15 cellular contexts compared by ENCODE assay signal in the genomic region with DNA sequence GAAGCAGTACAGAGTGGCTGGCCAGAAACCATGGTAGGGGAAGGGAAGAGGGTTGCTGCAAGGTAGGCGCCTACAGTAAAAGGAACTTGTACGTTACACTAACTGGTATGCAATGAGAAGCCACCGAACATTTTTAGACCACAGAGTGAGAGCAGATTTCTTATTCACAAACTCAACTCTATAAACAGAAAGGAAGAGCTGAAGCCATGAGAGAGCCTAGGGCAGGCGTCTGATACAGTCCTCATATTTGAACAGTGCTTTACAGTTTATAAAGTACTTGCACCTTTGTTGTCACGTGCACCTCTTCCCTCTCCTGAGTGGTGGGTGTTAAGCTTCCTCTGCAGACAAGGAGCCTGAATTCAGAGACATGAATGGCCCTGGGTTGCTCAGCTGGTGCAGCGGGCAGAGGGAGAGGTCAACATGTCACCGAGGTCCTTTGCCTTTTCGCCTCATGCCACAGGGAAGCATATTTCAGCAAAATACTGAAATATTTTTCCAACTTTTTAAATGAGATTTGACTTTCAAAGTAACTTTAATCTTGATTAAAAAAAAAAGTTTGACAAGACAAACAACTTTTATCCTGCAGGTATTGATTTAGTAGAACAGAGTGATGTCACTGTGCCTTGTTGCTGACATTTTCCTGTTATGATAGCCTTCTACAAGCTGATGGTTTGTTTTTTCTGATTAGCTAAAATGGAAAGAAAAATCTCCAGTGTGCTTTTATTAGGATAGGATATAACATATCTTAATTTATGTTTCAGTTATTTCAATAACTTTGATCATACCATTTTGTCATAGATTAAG. TPM values are rescaled to one million over a fixed set of nuclear protein-coding genes. Genes with fewer than 3 reads are reported as not detected.
A peak's percentile ranks its signal among the peaks of the same experiment; 100 is the strongest.
DNase-seq lines count a peak whose midpoint lies in the region; ATAC-seq and TF ChIP-seq lines count a peak whose summit lies in the region.
"Had no signal": no experiment of that assay in that cellular context is flagged by ENCODE, and none has a peak within 500 bp of the region (broad histone marks: within the 10 kb centered on the region; RNA-seq: fewer than 3 reads in every experiment).

No MANE protein-coding gene starts in this region.

- no peaks in the 10 kb centered on the region for H3K9me3 Mint-ChIP-seq in activated CD8-positive, alpha-beta T cell treated with anti-CD3 and anti-CD28 coated beads for 36 hours
- H3K9me3 Mint-ChIP-seq in activated CD8-positive, alpha-beta T cell treated with anti-CD3 and anti-CD28 coated beads, Interleukin-2, amount 10 ng/mL, durations not matched to agents 7 days and 5 days (ENCODE audit: insufficient read depth), result no peaks in the 10 kb centered on the region
- H3K9me3 Mint-ChIP-seq in effector memory CD8-positive, alpha-beta T cell, result no peaks in the 10 kb centered on the region

- H3K27ac ChIP-seq in upper lobe of right lung (no peak overlapping the region), heart right ventricle (no peak overlapping the region)
- H3K27ac ChIP-seq: SJCRH30 had no signal

- peak overlapping the region; percentile 0 for H3K4me3 Mint-ChIP-seq in activated CD8-positive, alpha-beta T cell treated with anti-CD3 and anti-CD28 coated beads for 36 hours
- no peak overlapping the region for H3K4me3 Mint-ChIP-seq in activated CD8-positive, alpha-beta T cell treated with anti-CD3 and anti-CD28 coated beads, Interleukin-2, amount 10 ng/mL, durations not matched to agents 7 days and 5 days
- peak overlapping the region; percentile 30 to 57 for H3K4me3 Mint-ChIP-seq in effector memory CD8-positive, alpha-beta T cell

- H3K27ac Mint-ChIP-seq in activated CD8-positive, alpha-beta T cell treated with anti-CD3 and anti-CD28 coated beads for 36 hours, result no peak overlapping the region
- no peak overlapping the region for H3K27ac Mint-ChIP-seq in activated CD8-positive, alpha-beta T cell treated with anti-CD3 and anti-CD28 coated beads, Interleukin-2, amount 10 ng/mL, durations not matched to agents 7 days and 5 days
- H3K27ac Mint-ChIP-seq in effector memory CD8-positive, alpha-beta T cell, result no peak overlapping the region

- peaks cover 7% of the 10 kb centered on the region for H3K4me1 ChIP-seq in upper lobe of right lung
- peaks cover 0 to 8% (median 7%) of the 10 kb centered on the region in 9 donors for H3K4me1 ChIP-seq in heart right ventricle
- H3K4me1 ChIP-seq: SJCRH30 had no signal

- 80 to 83% methylated on average over 8 of the region's 8 CpGs for WGBS in heart right ventricle, 2 donors

- H3K27me3 Mint-ChIP-seq in activated CD8-positive, alpha-beta T cell treated with anti-CD3 and anti-CD28 coated beads for 36 hours, result peaks cover 4% of the 10 kb centered on the region
- peaks cover 29% of the 10 kb centered on the region for H3K27me3 Mint-ChIP-seq in activated CD8-positive, alpha-beta T cell treated with anti-CD3 and anti-CD28 coated beads, Interleukin-2, amount 10 ng/mL, durations not matched to agents 7 days and 5 days (ENCODE audit: low read depth)
- H3K27me3 Mint-ChIP-seq in effector memory CD8-positive, alpha-beta T cell, result no peaks in the 10 kb centered on the region

- intact Hi-C loops in activated CD8-positive, alpha-beta T cell treated with anti-CD3 and anti-CD28 coated beads for 36 hours (cut with micrococcal nuclease), result no loop called here
- intact Hi-C loops in upper lobe of right lung (cut with DNase I) (no loop called here), heart right ventricle (cut with DNase I) (no loop called here)

- CTCF ChIA-PET in activated CD8-positive, alpha-beta T cell treated with anti-CD3 and anti-CD28 coated beads for 36 hours (lab: Charles Lee), result no interaction called here
- CTCF ChIA-PET in activated CD8-positive, alpha-beta T cell treated with anti-CD3 and anti-CD28 coated beads, Interleukin-2, amount 10 ng/mL, durations not matched to agents 7 days and 5 days (lab: Charles Lee), result interaction anchor here (1.5 kb wide), 1 partner anchor 11 kb away, joined by 4 read pairs; no protein-coding TSS in a partner anchor

- no peak for TF ChIP-seq CTCF in activated CD8-positive, alpha-beta T cell treated with anti-CD3 and anti-CD28 coated beads for 36 hours (IDR thresholded peaks at IDR 0.05)
- no peak for TF ChIP-seq CTCF in upper lobe of right lung (IDR thresholded peaks at IDR 0.05)
- no peak for TF ChIP-seq CTCF in heart right ventricle (IDR thresholded peaks at IDR 0.05)

- no peak for DNase-seq in activated CD8-positive, alpha-beta T cell treated with anti-CD3 and anti-CD28 coated beads for 36 hours
- no peak for DNase-seq in activated CD8-positive, alpha-beta T cell treated with anti-CD3 and anti-CD28 coated beads, Interleukin-2, amount 10 ng/mL, durations not matched to agents 7 days and 5 days
- peak; percentile 70 for DNase-seq in Jurkat, Clone E6-1 (ENCODE audit: low read depth, low spot score)
- DNase-seq in effector memory CD8-positive, alpha-beta T cell, result no peak
- DNase-seq in upper lobe of right lung (no peak), heart right ventricle (no peak), ureter (ENCODE audit: low spot score) (no peak)
- DNase-seq: HCEC 1CT; mesenchymal stem cell; NCI-H1436 treated with DMSO at 0.1 percent for 48 hours; NK-92 treated with Interleukin-12 subunit alpha and Interleukin-12 subunit beta, amount 100 ng/mL, for 24 hours; SJCRH30 had no signal

- H3K9me3 ChIP-seq in upper lobe of right lung, result no peaks in the 10 kb centered on the region
- no peaks in the 10 kb centered on the region for H3K9me3 ChIP-seq in heart right ventricle
- H3K9me3 ChIP-seq: SJCRH30 had no signal

- H3K4me3 ChIP-seq in Jurkat, Clone E6-1 (ENCODE audit: low read length), result peak overlapping the region; percentile 27
- no peak overlapping the region for H3K4me3 ChIP-seq in upper lobe of right lung
- no peak overlapping the region for H3K4me3 ChIP-seq in heart right ventricle
- H3K4me3 ChIP-seq: dorsolateral prefrontal cortex, SJCRH30 had no signal

- H3K36me3 Mint-ChIP-seq in activated CD8-positive, alpha-beta T cell treated with anti-CD3 and anti-CD28 coated beads for 36 hours (ENCODE audit: low read depth), result no peaks in the 10 kb centered on the region
- no peaks in the 10 kb centered on the region for H3K36me3 Mint-ChIP-seq in activated CD8-positive, alpha-beta T cell treated with anti-CD3 and anti-CD28 coated beads, Interleukin-2, amount 10 ng/mL, durations not matched to agents 7 days and 5 days (ENCODE audit: low read depth)
- H3K36me3 Mint-ChIP-seq in effector memory CD8-positive, alpha-beta T cell (ENCODE audit: insufficient read depth), result no peaks in the 10 kb centered on the region

- H3K36me3 ChIP-seq in upper lobe of right lung (no peaks in the 10 kb centered on the region), heart right ventricle (no peaks in the 10 kb centered on the region)
- H3K36me3 ChIP-seq: SJCRH30 had no signal

- POLR2A ChIA-PET in activated CD8-positive, alpha-beta T cell treated with anti-CD3 and anti-CD28 coated beads for 36 hours (lab: Charles Lee), result interaction anchor here (1.0 to 1.5 kb wide), 2 partner anchors 9 to 22 kb away, joined by 3 to 6 read pairs; no protein-coding TSS in a partner anchor
- POLR2A ChIA-PET in activated CD8-positive, alpha-beta T cell treated with anti-CD3 and anti-CD28 coated beads, Interleukin-2, amount 10 ng/mL, durations not matched to agents 7 days and 5 days (lab: Charles Lee), result no interaction called here

- H3K27me3 ChIP-seq in upper lobe of right lung (no peaks in the 10 kb centered on the region), heart right ventricle (no peaks in the 10 kb centered on the region)
- H3K27me3 ChIP-seq: SJCRH30 had no signal

- peaks cover 29% of the 10 kb centered on the region for H3K4me1 Mint-ChIP-seq in activated CD8-positive, alpha-beta T cell treated with anti-CD3 and anti-CD28 coated beads for 36 hours (ENCODE audit: low read depth)
- peaks cover 13% of the 10 kb centered on the region for H3K4me1 Mint-ChIP-seq in activated CD8-positive, alpha-beta T cell treated with anti-CD3 and anti-CD28 coated beads, Interleukin-2, amount 10 ng/mL, durations not matched to agents 7 days and 5 days (ENCODE audit: low read depth)
- H3K4me1 Mint-ChIP-seq in effector memory CD8-positive, alpha-beta T cell (ENCODE audit: low read depth in 2 of 2), result peaks cover 34 to 38% of the 10 kb centered on the region in 2 donors

- peak; percentile 30 for ATAC-seq in activated CD8-positive, alpha-beta T cell treated with anti-CD3 and anti-CD28 coated beads for 36 hours
- ATAC-seq in activated CD8-positive, alpha-beta T cell treated with anti-CD3 and anti-CD28 coated beads, Interleukin-2, amount 10 ng/mL, durations not matched to agents 7 days and 5 days, result no peak
- peak; percentile 40 for ATAC-seq in effector memory CD8-positive, alpha-beta T cell (replicated peaks)
- peak; percentile 43 for ATAC-seq in upper lobe of right lung
- ATAC-seq in HG02970 (IDR thresholded peaks at IDR 0.05; ENCODE audit: low FRiP score, unreplicated experiment), result no peak
- ATAC-seq in heart right ventricle, result no peak
- ATAC-seq: HepG2 had no signal

RNA-seq across cellular contexts. Expression of gene UST, which starts 23.8 kb away (rescaled TPM):
- 1 to 10 TPM; 1.2 to 1.5 TPM for total RNA-seq in activated CD8-positive, alpha-beta T cell treated with anti-CD3 and anti-CD28 coated beads for 36 hours
- total RNA-seq in activated CD8-positive, alpha-beta T cell treated with anti-CD3 and anti-CD28 coated beads, Interleukin-2, amount 10 ng/mL, durations not matched to agents 7 days and 5 days, result under 1 TPM; 0.16 to 0.42 TPM
- 7.2 TPM for polyA plus RNA-seq in Jurkat, Clone E6-1 (2012; ENCODE audit: insufficient read depth, insufficient read length)
- 11.8 TPM for total RNA-seq in upper lobe of right lung
- 1 to 10 TPM; 1.6 to 4.1 (median 2.2) TPM for total RNA-seq in heart right ventricle
- 1 to 10 TPM; 2.6 to 3.3 TPM for polyA plus RNA-seq in heart right ventricle
- 30.9 TPM for total RNA-seq in ureter
- polyA plus RNA-seq: HepG2 had no signal

Comparison
In these comparisons a context has a peak if more than half of its experiments do, and no peak if none do; other contexts are left out.
1. ATAC-seq: peak in activated CD8-positive, alpha-beta T cell treated with anti-CD3 and anti-CD28 coated beads for 36 hours (single experiment), effector memory CD8-positive, alpha-beta T cell (single experiment) and upper lobe of right lung (single experiment); none in activated CD8-positive, alpha-beta T cell treated with anti-CD3 and anti-CD28 coated beads, Interleukin-2, amount 10 ng/mL, durations not matched to agents 7 days and 5 days (single experiment), HG02970 (single experiment) and heart right ventricle (0 of 8).